Comparison of ENCODE assay signal across 8 cellular contexts in genomic region chr11:133078591-133079179, GRCh38.
DNase-seq lines count a peak whose midpoint lies in the region; ATAC-seq and TF ChIP-seq lines count a peak whose summit lies in the region.

No MANE protein-coding gene starts in this region.

- H3K4me3 Mint-ChIP-seq in WTC11: no peak overlapping the region

- intact Hi-C loops in head of caudate nucleus (cut with DNase I): no loop called here
- intact Hi-C loops in sciatic nerve (cut with DNase I): no loop called here

- no peak overlapping the region for H3K27ac Mint-ChIP-seq in WTC11

- POLR2A ChIA-PET in WTC11 (lab: Charles Lee): interaction anchor here (1.0 kb wide), 1 partner anchor 756 kb away, joined by 3 read pairs; no protein-coding TSS in a partner anchor

- H3K4me1 ChIP-seq in effector memory CD4-positive, alpha-beta T cell (ENCODE audit: control insufficient read depth, insufficient read depth, low read length, poor library complexity, severe bottlenecking): peaks cover 5% of the 10 kb centered on the region

- H3K27ac ChIP-seq in effector memory CD4-positive, alpha-beta T cell (ENCODE audit: insufficient read depth, low read length, poor library complexity, severe bottlenecking): no peak overlapping the region

- peaks cover 32% of the 10 kb centered on the region for H3K4me1 Mint-ChIP-seq in WTC11

- no peaks in the 10 kb centered on the region for H3K36me3 ChIP-seq in effector memory CD4-positive, alpha-beta T cell (ENCODE audit: control insufficient read depth, insufficient read depth, low read length)

- peaks cover 4% of the 10 kb centered on the region for H3K27me3 Mint-ChIP-seq in WTC11 (ENCODE audit: low read depth)

- CTCF ChIA-PET in WTC11 (lab: Charles Lee): interaction anchor here (0.5 to 6.0 kb wide), 59 partner anchors 8 to 1074 kb away, joined by 3 to 68 read pairs (median 5); no protein-coding TSS in a partner anchor

- H3K36me3 Mint-ChIP-seq in WTC11: no peaks in the 10 kb centered on the region

- ATAC-seq in WTC11 (peak; percentile 49), sciatic nerve (peak; percentile 58), HG02970 (IDR thresholded peaks at IDR 0.05; ENCODE audit: low FRiP score, unreplicated experiment) (no peak)

- TF ChIP-seq CTCF in GM20000 (IDR thresholded peaks at IDR 0.05; ENCODE audit: extremely low read depth, missing control alignments) (peak; percentile 80), WTC11 (IDR thresholded peaks at IDR 0.05) (peak; percentile 78)

- H3K9me3 ChIP-seq in effector memory CD4-positive, alpha-beta T cell (ENCODE audit: control insufficient read depth, low read length): no peaks in the 10 kb centered on the region

- H3K27me3 ChIP-seq in effector memory CD4-positive, alpha-beta T cell (replicated peaks; ENCODE audit: control insufficient read depth, insufficient read depth, low read length, poor library complexity, severe bottlenecking): no peaks in the 10 kb centered on the region

- DNase-seq in DMS153 treated with DMSO at 0.1 percent for 48 hours (lab: John Stamatoyannopoulos, UW; ENCODE audit: unreplicated experiment) (peak; percentile 45), GM20000 (ENCODE audit: low spot score) (peak; percentile 52), MV-4-11 (lab: John Stamatoyannopoulos, UW) (peak; percentile 26), WTC11 (ENCODE audit: low spot score) (peak; percentile 77), head of caudate nucleus (peak; percentile 59 to 91 (median 79)), sciatic nerve (ENCODE audit: low spot score) (no peak)
- no peak for DNase-seq in effector memory CD4-positive, alpha-beta T cell

- H3K4me3 ChIP-seq in effector memory CD4-positive, alpha-beta T cell (ENCODE audit: insufficient read depth, low read depth, low read length, poor library complexity, severe bottlenecking): no peak overlapping the region

- no peaks in the 10 kb centered on the region for H3K9me3 Mint-ChIP-seq in WTC11

TF ChIP-seq in WTC11, 78 proteins besides CTCF, POLR2A, EP300 and RAD21:
- TF ChIP-seq ATF2 (CRISPR knock-in tag; IDR thresholded peaks at IDR 0.05; ENCODE audit: borderline replicate concordance, low read depth) (no peak), AFF4 (CRISPR knock-in tag; IDR thresholded peaks at IDR 0.05; ENCODE audit: borderline replicate concordance) (no peak), ZNF423 (CRISPR knock-in tag; IDR thresholded peaks at IDR 0.05) (no peak), SMAD3 (CRISPR knock-in tag; IDR thresholded peaks at IDR 0.05; ENCODE audit: borderline replicate concordance) (no peak), ZNF232 (CRISPR knock-in tag; IDR thresholded peaks at IDR 0.05) (no peak), MYBL2 (CRISPR knock-in tag; IDR thresholded peaks at IDR 0.05) (no peak), MLX (CRISPR knock-in tag; IDR thresholded peaks at IDR 0.05) (no peak)

Comparison
In these comparisons a context has a peak if more than half of its experiments do, and no peak if none do; other contexts are left out.
1. DNase-seq: peak in DMS153 treated with DMSO at 0.1 percent for 48 hours (single experiment), GM20000 (single experiment), MV-4-11 (single experiment), WTC11 (single experiment) and head of caudate nucleus (42 of 42); none in sciatic nerve (single experiment) and effector memory CD4-positive, alpha-beta T cell (0 of 3).